ENCODE assay signal across 8 cellular contexts in the genomic region with DNA sequence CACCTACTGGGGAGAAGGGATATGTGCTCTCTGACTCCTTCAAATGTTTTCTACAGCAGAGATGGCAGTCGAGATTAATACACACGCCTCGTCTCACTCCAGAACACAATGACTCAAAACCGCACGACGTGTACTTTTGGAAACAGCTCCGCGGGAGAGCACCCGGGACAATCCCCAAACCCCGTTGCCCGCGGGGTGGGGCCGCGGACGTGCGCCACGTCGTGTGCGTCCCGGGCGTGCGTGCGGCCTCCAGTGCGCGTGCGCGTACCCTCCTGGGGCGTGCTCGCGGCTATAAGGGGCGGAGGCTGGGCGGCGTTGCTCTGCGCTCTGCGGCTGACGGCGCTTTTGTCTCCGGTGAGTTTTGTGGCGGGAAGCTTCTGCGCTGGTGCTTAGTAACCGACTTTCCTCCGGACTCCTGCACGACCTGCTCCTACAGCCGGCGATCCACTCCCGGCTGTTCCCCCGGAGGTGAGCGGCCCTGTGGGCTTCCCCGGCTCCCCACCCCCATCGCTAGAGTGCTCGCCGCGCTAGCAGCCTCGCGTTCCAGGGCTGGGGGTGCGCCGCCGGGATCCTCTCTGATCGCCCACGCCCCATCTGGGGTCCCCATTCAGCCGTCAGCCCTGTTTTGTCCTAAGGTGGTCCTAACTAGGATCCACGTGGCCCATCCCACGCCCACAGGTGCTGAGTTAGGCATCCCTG.
DNase-seq lines count a peak whose midpoint lies in the region; ATAC-seq and TF ChIP-seq lines count a peak whose summit lies in the region.

A gene with protein sequence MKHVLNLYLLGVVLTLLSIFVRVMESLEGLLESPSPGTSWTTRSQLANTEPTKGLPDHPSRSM (plus strand): TSS at position 323 of the 699 bp plus-strand sequence. CDS start 1,391 bp downstream, outside the sequence.

- 0 out of 2 replicates have a peak within 1 kb of the TSS, but pooled peaks have one; percentile 40 for H2AFZ ChIP-seq in OCI-LY3 (ENCODE audit: low read depth, low read length)

- ATAC-seq in GM21528 (IDR thresholded peaks at IDR 0.05; ENCODE audit: low FRiP score, unreplicated experiment): peak; percentile 89

- DNase-seq in DMS 273 (lab: John Stamatoyannopoulos, UW; ENCODE audit: unreplicated experiment) (peak; percentile 98), HuH-7.5 (ENCODE audit: low spot score) (peak; percentile 94), activated T-cell treated with anti-CD3 and anti-CD28 coated beads for 1 hour (ENCODE audit: low read depth) (peak; percentile 89), epidermal melanocyte (ENCODE audit: insufficient read length, low spot score) (peak; percentile 92), middle frontal gyrus (ENCODE audit: extremely low spot score, low spot score) (peak; percentile 82)
- DNase-seq in stimulated activated CD8-positive, alpha-beta memory T cell treated with anti-CD3 and anti-CD28 coated beads, Interleukin-2, amount 100 ng/mL, for 1 hour (ENCODE audit: low read depth in 2 of 2): peak; percentile 84 to 90

- H3K4me2 ChIP-seq in OCI-LY3 (ENCODE audit: low read length): peak within 1 kb of the TSS; percentile 99

- no peaks in the 10 kb centered on the region for H3K9me3 ChIP-seq in OCI-LY3 (ENCODE audit: insufficient read depth, low read length)

- H4K20me1 ChIP-seq in OCI-LY3 (ENCODE audit: insufficient read depth, low read length): peaks cover 36% of the 10 kb centered on the region

- no peak for TF ChIP-seq CTCF in OCI-LY3 (IDR thresholded peaks at IDR 0.05; ENCODE audit: low read depth, low read length)

- peaks cover 32% of the 10 kb centered on the region for H3K36me3 ChIP-seq in OCI-LY3 (replicated peaks; ENCODE audit: low read depth, low read length)

- H3K4me1 ChIP-seq in OCI-LY3 (ENCODE audit: low read length): peaks cover 73% of the 10 kb centered on the region

- no peaks in the 10 kb centered on the region for H3K27me3 ChIP-seq in OCI-LY3 (ENCODE audit: low read depth, low read length)

- H3K27ac ChIP-seq in OCI-LY3 (ENCODE audit: low read length): peak within 1 kb of the TSS; percentile 98

- peak within 1 kb of the TSS; percentile 96 for H3K4me3 ChIP-seq in OCI-LY3 (ENCODE audit: low read length)

- H3K9ac ChIP-seq in OCI-LY3 (ENCODE audit: low read length): peak within 1 kb of the TSS; percentile 98

- peaks cover 49% of the 10 kb centered on the region for H3K79me2 ChIP-seq in OCI-LY3 (ENCODE audit: low read length)

Comparison
In these comparisons a context has a peak if more than half of its experiments do, and no peak if none do; other contexts are left out.
1. Peak in every context shown above with its lines: DNase-seq, ATAC-seq, H3K4me3 ChIP-seq and H3K27ac ChIP-seq.